ENCODE assay signal across 8 cellular contexts in genomic region chr18:78937166-78937565, GRCh38. TPM values are rescaled to one million over a fixed set of nuclear protein-coding genes. Genes with fewer than 3 reads are reported as not detected.
"Had no signal": no experiment of that assay in that cellular context is flagged by ENCODE, and none has a peak within 500 bp of the region (broad histone marks: within the 10 kb centered on the region; RNA-seq: fewer than 3 reads in every experiment).

No MANE protein-coding gene starts in this region.

- H3K9ac ChIP-seq: GM23248 had no signal

- H3K4me1 ChIP-seq: HAP-1 had no signal

- H2AFZ ChIP-seq: GM23248 had no signal

- DNase-seq: GM23248, GOT3, H7, HFFc6 had no signal

- H3K27ac ChIP-seq: GM23248, HL-60 had no signal

- H3K4me3 ChIP-seq: GM23248, HAP-1 had no signal

- H3K36me3 ChIP-seq: HAP-1 had no signal

RNA-seq across cellular contexts. Expression of gene SALL3, which starts 42.5 kb away (rescaled TPM):
- total RNA-seq: GM23248, HepG2, HFFc6, HT1080 had no signal
